Comparison of ENCODE assay signal across 21 cellular contexts in the genomic region with DNA sequence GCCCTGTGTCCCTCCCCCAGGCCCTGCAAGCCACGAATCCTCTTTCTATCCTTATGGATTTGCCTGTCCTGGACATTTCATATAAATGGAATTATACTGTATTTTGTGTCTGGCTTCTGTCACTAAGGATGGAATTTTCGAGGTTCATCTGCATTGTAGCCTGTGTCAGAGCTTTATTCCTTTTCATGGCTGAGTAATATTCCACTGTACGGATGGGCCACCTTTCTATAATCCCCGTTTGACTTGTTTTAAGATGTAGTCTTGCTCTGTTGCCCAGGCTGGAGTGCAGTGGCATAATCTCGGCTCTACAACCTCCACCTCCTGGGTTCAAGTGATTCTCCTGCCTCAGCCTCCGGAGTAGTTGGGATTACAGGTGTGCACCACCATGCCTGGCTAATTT. TPM values are rescaled to one million over a fixed set of nuclear protein-coding genes. Genes with fewer than 3 reads are reported as not detected.
DNase-seq lines count a peak whose midpoint lies in the region; ATAC-seq, FAIRE-seq and TF ChIP-seq lines count a peak whose summit lies in the region.
"Had no signal": no experiment of that assay in that cellular context is flagged by ENCODE, and none has a peak within 500 bp of the region (broad histone marks: within the 10 kb centered on the region; RNA-seq: fewer than 3 reads in every experiment).

No MANE protein-coding gene starts in this region.

- H3K27me3 Mint-ChIP-seq in activated CD4-positive, alpha-beta T cell treated with anti-CD3 and anti-CD28 coated beads, Interleukin-2, amount 10 ng/mL, durations not matched to agents 24 days and 14 days: no peaks in the 10 kb centered on the region
- H3K27me3 Mint-ChIP-seq: CD4-positive, alpha-beta T cell had no signal

- no peak for DNase-seq in activated CD4-positive, alpha-beta T cell treated with anti-CD3 and anti-CD28 coated beads, Interleukin-2, amount 10 ng/mL, durations not matched to agents 24 days and 14 days
- DNase-seq in activated CD4-positive, alpha-beta T cell treated with anti-CD3 and anti-CD28 coated beads, Interleukin-2, amount 50 U/mL, for 1 hour: no peak
- DNase-seq in right cardiac atrium: peak in 2 of 3 donors; percentile 1 to 6
- DNase-seq in Right ventricle myocardium superior: no peak
- DNase-seq in K562 (ENCODE audit: extremely low read depth in 1 of 4, low spot score in 3 of 4): no peak
- DNase-seq: AML-193; Caco-2; CD4-positive, alpha-beta T cell; HCEC 1CT; HFFc6 had no signal

- ATAC-seq in right cardiac atrium: no peak
- ATAC-seq in Right ventricle myocardium superior (ENCODE audit: poor library complexity): no peak
- ATAC-seq in K562: no peak
- no peak for ATAC-seq in GM19351 (IDR thresholded peaks at IDR 0.05; ENCODE audit: unreplicated experiment)
- no peak for ATAC-seq in HG03520 (IDR thresholded peaks at IDR 0.05; ENCODE audit: unreplicated experiment)
- ATAC-seq: A549, GM23338 had no signal

- WGBS in right cardiac atrium: 96% methylated on average over 6 of the region's 6 CpGs
- 80% methylated on average over 6 of the region's 6 CpGs for WGBS in K562 (ENCODE audit: insufficient coverage, low coverage, missing lambda C conversion rate)

- BruUV-seq in K562 (replicated peaks; lab: Mats Ljungman, UMichigan): no TSS peak

- TF ChIP-seq EP300 in K562 (IDR thresholded peaks at IDR 0.05; ENCODE audit: low read length): no peak

- no peak overlapping the region for H3K4me3 Mint-ChIP-seq in activated CD4-positive, alpha-beta T cell treated with anti-CD3 and anti-CD28 coated beads, Interleukin-2, amount 10 ng/mL, durations not matched to agents 24 days and 14 days
- H3K4me3 Mint-ChIP-seq: CD4-positive, alpha-beta T cell; GM23338; HFFc6 had no signal

- H3K36me3 ChIP-seq in K562 (ENCODE audit: control insufficient read depth, insufficient read depth, low read length): peaks cover 24% of the 10 kb centered on the region; the same call in 2 of the 3 replicates

- no peak for TF ChIP-seq POLR2A in K562 (conservative IDR thresholded peaks at IDR 0.05)

- H3K9me3 ChIP-seq in right cardiac atrium (ENCODE audit: control insufficient read depth, low read length) (no peaks in the 10 kb centered on the region), K562 (replicated peaks; ENCODE audit: control insufficient read depth, insufficient read depth, low read depth, low read length) (no peaks in the 10 kb centered on the region)
- H3K9me3 ChIP-seq: A549, Caco-2 had no signal

- H3K27me3 ChIP-seq in right cardiac atrium (ENCODE audit: control insufficient read depth, insufficient read depth) (no peaks in the 10 kb centered on the region), K562 (ENCODE audit: control insufficient read depth in 2 of 2, insufficient read depth in 2 of 2, low read length in 2 of 2) (no peaks in the 10 kb centered on the region)

- H3K4me1 Mint-ChIP-seq in activated CD4-positive, alpha-beta T cell treated with anti-CD3 and anti-CD28 coated beads, Interleukin-2, amount 10 ng/mL, durations not matched to agents 24 days and 14 days: peaks cover 19% of the 10 kb centered on the region

- POLR2A ChIA-PET in K562 (lab: Yijun Ruan, JAX): no interaction called here

- intact Hi-C loops in activated CD4-positive, alpha-beta T cell treated with anti-CD3 and anti-CD28 coated beads, Interleukin-2, amount 10 ng/mL, durations not matched to agents 24 days and 14 days (cut with micrococcal nuclease): no loop called here
- intact Hi-C loops in right cardiac atrium (cut with DNase I) (no loop called here), Right ventricle myocardium superior (cut with DNase I) (no loop called here), K562 (cut with micrococcal nuclease) (no loop called here)

- peak overlapping the region; percentile 12 for H3K27ac Mint-ChIP-seq in activated CD4-positive, alpha-beta T cell treated with anti-CD3 and anti-CD28 coated beads, Interleukin-2, amount 10 ng/mL, durations not matched to agents 24 days and 14 days
- H3K27ac Mint-ChIP-seq: CD4-positive, alpha-beta T cell; GM23338; HFFc6 had no signal

- H3K9me1 ChIP-seq in K562 (ENCODE audit: control insufficient read depth, insufficient read depth, low read length): no peaks in the 10 kb centered on the region

- TF ChIP-seq CTCF in K562 (IDR thresholded peaks at IDR 0.05 in 2 of 3, conservative IDR thresholded peaks at IDR 0.05 in 1 of 3; ENCODE audit: insufficient read depth in 2 of 3, low read depth in 1 of 3, low read length in 3 of 3): no peak

- peaks cover 37% of the 10 kb centered on the region for H3K36me3 Mint-ChIP-seq in activated CD4-positive, alpha-beta T cell treated with anti-CD3 and anti-CD28 coated beads, Interleukin-2, amount 10 ng/mL, durations not matched to agents 24 days and 14 days (ENCODE audit: low read depth)

- FAIRE-seq in K562 (lab: Jason Lieb, UNC): no peak
- FAIRE-seq: A549, D721Med, G401.6, GM12891, GM19239, H54 had no signal

- H3K4me1 ChIP-seq in right cardiac atrium (ENCODE audit: control insufficient read depth, insufficient read depth, low read length) (peaks cover 2% of the 10 kb centered on the region), K562 (replicated peaks in 1 of 2; ENCODE audit: control insufficient read depth in 2 of 2, insufficient read depth in 2 of 2, low read length in 2 of 2) (peaks cover 8 to 24% of the 10 kb centered on the region in 2 experiments; a peak in 4 of 5 replicates)

- peaks cover 3% of the 10 kb centered on the region for H4K20me1 ChIP-seq in K562 (replicated peaks; ENCODE audit: control insufficient read depth, insufficient read depth, low read length)

- no peak for TF ChIP-seq RAD21 in K562 (CRISPR knock-in tag; conservative IDR thresholded peaks at IDR 0.05 in 1 of 2, IDR thresholded peaks at IDR 0.05 in 1 of 2)

- H3K4me2 ChIP-seq in K562 (ENCODE audit: insufficient read depth, low read length): no peak overlapping the region
- H3K4me2 ChIP-seq: A549, GM23338 had no signal

- CTCF ChIA-PET in K562 (lab: Yijun Ruan, JAX; ENCODE audit: low intra/inter-chr PET ratio): no interaction called here

- H3K79me2 ChIP-seq in K562 (ENCODE audit: control insufficient read depth, insufficient read depth, low read length): peaks cover 8% of the 10 kb centered on the region

- H3K9ac ChIP-seq in K562 (ENCODE audit: insufficient read depth in 1 of 2, low read depth in 2 of 2, low read length in 2 of 2): no peak overlapping the region

- in situ Hi-C loops in K562 (cut with MboI): no loop called here

- H2AFZ ChIP-seq in K562 (ENCODE audit: low read depth, low read length): no peak overlapping the region
- H2AFZ ChIP-seq: GM23338 had no signal

- no peak overlapping the region for H3K4me3 ChIP-seq in right cardiac atrium (ENCODE audit: low read length)
- H3K4me3 ChIP-seq in K562: no peak overlapping the region
- H3K4me3 ChIP-seq: A549, GM23338 had no signal

- H3K9me3 Mint-ChIP-seq in activated CD4-positive, alpha-beta T cell treated with anti-CD3 and anti-CD28 coated beads, Interleukin-2, amount 10 ng/mL, durations not matched to agents 24 days and 14 days: no peaks in the 10 kb centered on the region
- H3K9me3 Mint-ChIP-seq: CD4-positive, alpha-beta T cell; GM23338; HFFc6 had no signal

- H3K27ac ChIP-seq in right cardiac atrium (ENCODE audit: low read length) (no peak overlapping the region), K562 (ENCODE audit: extremely low read depth, low read depth, low read length) (no peak overlapping the region)
- H3K27ac ChIP-seq: 22Rv1, A549, C4-2B had no signal

RNA-seq across cellular contexts. Expression of a gene that starts 3.9 kb away (rescaled TPM):
- total RNA-seq in activated CD4-positive, alpha-beta T cell treated with anti-CD3 and anti-CD28 coated beads, Interleukin-2, amount 10 ng/mL, durations not matched to agents 24 days and 14 days: 49.2 and 52.0 TPM in 2 replicates
- 10 to 100 TPM; 23.9 to 37.5 (median 30.8) TPM for total RNA-seq in right cardiac atrium
- polyA plus RNA-seq in right cardiac atrium: 18.8 TPM
- 34.6 TPM for total RNA-seq in Right ventricle myocardium superior
- total RNA-seq in K562 (2011; cell fraction: chromatin; rRNA removed; ENCODE audit: low replicate concordance): 107 and 202 TPM in 2 replicates
- total RNA-seq in K562 (2011; cell fraction: nucleolus; rRNA removed): 89.1 and 93.6 TPM in 2 replicates
- total RNA-seq in K562 (2011; cell fraction: nucleoplasm; rRNA removed): 45.3 and 67.9 TPM in 2 replicates
- 11.0 and 12.0 TPM in 2 replicates for total RNA-seq in K562 (2014; rRNA removed)
- 3.6 and 4.5 TPM in 2 replicates for total RNA-seq in K562 (2014; rRNA removed; fragmentation: Illumina TruSeq; extraction: Trizol)
- total RNA-seq in K562 (2015; rRNA removed; fragmentation: Illumina TruSeq; extraction: Trizol): 7.3 and 7.7 TPM in 2 replicates
- 29.9 TPM in 2 replicates for total RNA-seq in K562 (2021)
- 11.2 and 20.3 TPM in 2 replicates for polyA plus RNA-seq in K562 (2011; rRNA removed)
- polyA plus RNA-seq in K562 (2011; cell fraction: cytosol; rRNA removed): 10.4 and 17.7 TPM in 2 replicates
- polyA plus RNA-seq in K562 (2011; cell fraction: nucleus; rRNA removed): 25.6 and 35.2 TPM in 2 replicates
- polyA plus RNA-seq in K562 (2012): 16.8 and 24.0 TPM in 2 replicates
- 5.1 and 10.5 TPM in 2 replicates for polyA plus RNA-seq in K562 (2014; fragmentation: Illumina TruSeq; extraction: Trizol)
- under 1 TPM; 0.21 to 0.25 TPM for polyA plus RNA-seq in K562 (2014; fragmentation: Nextera tagmentation; extraction: Ambion mirVana)
- polyA plus RNA-seq in K562 (2014; rRNA removed): 11.5 and 13.7 TPM in 2 replicates
- 10.5 and 14.0 TPM in 2 replicates for polyA minus RNA-seq in K562 (2011; rRNA and poly(A)+ RNA removed)
- 34.8 and 59.5 TPM in 2 replicates for polyA minus RNA-seq in K562 (2011; cell fraction: cytosol; rRNA and poly(A)+ RNA removed)
- 26.9 and 35.7 TPM in 2 replicates for polyA minus RNA-seq in K562 (2011; cell fraction: nucleus; rRNA and poly(A)+ RNA removed)

RNA-seq across cellular contexts. Expression of a gene that starts 55.8 kb away (rescaled TPM):
- 158 and 161 TPM in 2 replicates for total RNA-seq in activated CD4-positive, alpha-beta T cell treated with anti-CD3 and anti-CD28 coated beads, Interleukin-2, amount 10 ng/mL, durations not matched to agents 24 days and 14 days
- 1 to 10 TPM in 1 of 4 donors, under 1 TPM in 3; 0.45 to 2.3 (median 0.94) TPM for total RNA-seq in right cardiac atrium
- 0.18 TPM for polyA plus RNA-seq in right cardiac atrium
- 1.3 TPM for total RNA-seq in Right ventricle myocardium superior
- total RNA-seq in K562 (2011; cell fraction: chromatin; rRNA removed; ENCODE audit: low replicate concordance): 18.6 and 36.9 TPM in 2 replicates
- 23.3 and 25.5 TPM in 2 replicates for total RNA-seq in K562 (2011; cell fraction: nucleolus; rRNA removed)
- 15.3 and 17.0 TPM in 2 replicates for total RNA-seq in K562 (2011; cell fraction: nucleoplasm; rRNA removed)
- 65.5 and 73.3 TPM in 2 replicates for total RNA-seq in K562 (2014; rRNA removed)
- total RNA-seq in K562 (2014; rRNA removed; fragmentation: Illumina TruSeq; extraction: Trizol): 16.8 and 17.7 TPM in 2 replicates
- 42.3 and 42.6 TPM in 2 replicates for total RNA-seq in K562 (2015; rRNA removed; fragmentation: Illumina TruSeq; extraction: Trizol)
- total RNA-seq in K562 (2021): 91.4 and 101 TPM in 2 replicates
- 8.7 and 16.7 TPM in 2 replicates for polyA plus RNA-seq in K562 (2011; rRNA removed)
- polyA plus RNA-seq in K562 (2011; cell fraction: cytosol; rRNA removed): 8.1 and 14.0 TPM in 2 replicates
- polyA plus RNA-seq in K562 (2011; cell fraction: nucleus; rRNA removed): 20.9 and 30.2 TPM in 2 replicates
- 23.4 and 46.2 TPM in 2 replicates for polyA plus RNA-seq in K562 (2012)
- 30.9 and 49.5 TPM in 2 replicates for polyA plus RNA-seq in K562 (2014; fragmentation: Illumina TruSeq; extraction: Trizol)
- 10 to 100 TPM in 1 of 2 experiments, 1 to 10 TPM in 1; 6.0 to 14.2 TPM for polyA plus RNA-seq in K562 (2014; fragmentation: Nextera tagmentation; extraction: Ambion mirVana)
- 44.0 and 47.4 TPM in 2 replicates for polyA plus RNA-seq in K562 (2014; rRNA removed)
- 8.0 and 10.3 TPM in 2 replicates for polyA minus RNA-seq in K562 (2011; rRNA and poly(A)+ RNA removed)
- polyA minus RNA-seq in K562 (2011; cell fraction: cytosol; rRNA and poly(A)+ RNA removed): 14.2 and 19.1 TPM in 2 replicates
- polyA minus RNA-seq in K562 (2011; cell fraction: nucleus; rRNA and poly(A)+ RNA removed): 8.3 and 9.4 TPM in 2 replicates

Comparison
In these comparisons a context has a peak if more than half of its experiments do, and no peak if none do; other contexts are left out.
1. DNase-seq: peak in right cardiac atrium (2 of 3); none in activated CD4-positive, alpha-beta T cell treated with anti-CD3 and anti-CD28 coated beads, Interleukin-2, amount 10 ng/mL, durations not matched to agents 24 days and 14 days (single experiment), activated CD4-positive, alpha-beta T cell treated with anti-CD3 and anti-CD28 coated beads, Interleukin-2, amount 50 U/mL, for 1 hour (single experiment), Right ventricle myocardium superior (single experiment) and K562 (0 of 4).